ENCODE assay signal across 7 cellular contexts in the genomic region with DNA sequence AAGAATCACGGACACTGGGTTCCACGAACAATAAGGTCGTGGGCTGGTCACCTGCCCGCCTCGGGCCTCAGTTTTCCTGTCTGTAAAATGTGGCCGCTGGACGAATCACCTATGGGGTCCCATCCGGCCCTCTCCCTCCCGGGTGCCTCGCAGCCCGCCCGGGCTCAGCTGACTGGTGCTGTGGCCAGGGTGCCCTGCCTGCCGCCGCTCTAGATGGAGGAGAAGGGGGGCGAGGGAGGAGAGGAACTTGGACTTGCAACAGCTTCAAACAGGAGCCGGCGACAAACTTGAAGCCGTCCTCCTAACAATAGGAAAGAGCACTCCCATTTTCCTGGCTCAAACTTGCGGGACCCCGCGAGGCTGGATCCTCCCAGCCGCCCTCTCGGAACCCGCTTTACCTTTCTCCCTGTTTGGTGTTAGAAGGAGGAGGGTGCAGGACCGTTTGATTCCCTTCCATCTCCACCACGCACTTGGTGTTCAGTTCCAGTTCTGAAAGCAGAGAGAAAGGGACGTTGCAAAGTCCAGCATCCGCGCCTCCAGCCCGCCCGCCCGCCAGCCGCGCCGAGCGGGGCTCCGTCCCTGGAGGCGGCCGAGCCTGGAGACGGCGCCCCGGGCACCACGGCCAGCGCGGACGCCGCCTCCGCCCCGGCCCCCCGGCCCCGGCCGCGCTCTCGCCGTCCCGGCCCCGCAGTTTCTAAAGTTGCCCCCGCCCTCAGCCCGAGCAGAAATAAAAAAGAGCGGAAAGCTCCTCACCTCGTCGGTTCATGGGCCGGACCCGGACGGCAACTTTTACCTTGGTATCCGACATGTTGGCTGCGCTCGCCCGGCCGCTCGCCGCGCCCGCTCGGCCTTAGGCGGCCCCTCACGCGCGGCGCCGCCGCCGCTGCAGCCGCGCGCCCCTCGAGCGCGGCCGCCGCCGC. TPM values are rescaled to one million over a fixed set of nuclear protein-coding genes. Genes with fewer than 3 reads are reported as not detected.
DNase-seq lines count a peak whose midpoint lies in the region; ATAC-seq, FAIRE-seq and TF ChIP-seq lines count a peak whose summit lies in the region.

No MANE protein-coding gene starts in this region.

- DNase-seq in G401 (ENCODE audit: low spot score) = peak; percentile 65
- DNase-seq in HTR-8/SVneo (ENCODE audit: insufficient read length, low spot score) = peak; percentile 47
- peak; percentile 72 for DNase-seq in UCSD-AML1 (lab: John Stamatoyannopoulos, UW; ENCODE audit: unreplicated experiment)
- peak; percentile 69 to 77 (median 74) for DNase-seq in mucosa of descending colon
- peak; percentile 85 for DNase-seq in upper lobe of right lung

- H3K4me1 ChIP-seq in mucosa of descending colon (ENCODE audit: low read depth) (peaks cover 26% of the 10 kb centered on the region), upper lobe of right lung (peaks cover 24% of the 10 kb centered on the region)

- H3K27me3 ChIP-seq in upper lobe of right lung = no peaks in the 10 kb centered on the region

- H3K4me3 ChIP-seq in mucosa of descending colon (peak overlapping the region; percentile 38), upper lobe of right lung (peak overlapping the region; percentile 66)

- ATAC-seq in GM21423 (IDR thresholded peaks at IDR 0.05; ENCODE audit: unreplicated experiment) = peak; percentile 13
- ATAC-seq in esophagus mucosa = peak; percentile 30
- ATAC-seq in mucosa of descending colon = peak; percentile 56
- ATAC-seq in upper lobe of right lung = peak; percentile 68

- H3K27ac ChIP-seq in upper lobe of right lung = peak overlapping the region; percentile 83

- intact Hi-C loops in mucosa of descending colon (cut with DNase I, micrococcal nuclease) (no loop called here), upper lobe of right lung (cut with DNase I) (no loop called here)

- H3K9me3 ChIP-seq in mucosa of descending colon = no peaks in the 10 kb centered on the region
- no peaks in the 10 kb centered on the region for H3K9me3 ChIP-seq in upper lobe of right lung

- no peak for TF ChIP-seq CTCF in mucosa of descending colon (IDR thresholded peaks at IDR 0.05)
- TF ChIP-seq CTCF in upper lobe of right lung (IDR thresholded peaks at IDR 0.05) = no peak

- H3K36me3 ChIP-seq in mucosa of descending colon (ENCODE audit: low read depth) = no peaks in the 10 kb centered on the region
- H3K36me3 ChIP-seq in upper lobe of right lung = no peaks in the 10 kb centered on the region

- in situ Hi-C loops in G401 (cut with HindIII; ENCODE audit: low sequenced_read_pairs) = no loop called here

- no peak for FAIRE-seq in HTR-8/SVneo (lab: Jason Lieb, UNC)

RNA-seq across cellular contexts. Expression of gene KIF13A, which starts 0.5 kb away (rescaled TPM):
- 9.8 and 18.3 TPM in 2 replicates for total RNA-seq in G401 (2014; rRNA removed; shearing (Covaris generic))
- total RNA-seq in esophagus mucosa (16.5 TPM), mucosa of descending colon (10 to 100 TPM; 45.6 to 85.9 (median 46.9) TPM), upper lobe of right lung (59.0 TPM)

Comparison
In these comparisons a context has a peak if more than half of its experiments do, and no peak if none do; other contexts are left out.
1. Peak in every context shown above with its lines: DNase-seq, ATAC-seq, H3K4me3 ChIP-seq and H3K27ac ChIP-seq.
2. ATAC-seq: peak in every context shown above with its lines; median percentile 68 in upper lobe of right lung; 56 in mucosa of descending colon; 30 in esophagus mucosa; 13 in GM21423.